In genomic region chr6:43520097-43520496, GRCh38 we compare ENCODE assay signal across 20 cellular contexts. TPM values are rescaled to one million over a fixed set of nuclear protein-coding genes. Genes with fewer than 3 reads are reported as not detected.
"Had no signal": no experiment of that assay in that cellular context is flagged by ENCODE, and none has a peak within 500 bp of the region (broad histone marks: within the 10 kb centered on the region; RNA-seq: fewer than 3 reads in every experiment).

No MANE protein-coding gene starts in this region.

- ATAC-seq: activated CD8-positive, alpha-beta memory T cell treated with anti-CD3 and anti-CD28 coated beads, Interleukin-2, amount 10 ng/mL, durations not matched to agents 7 days and 5 days; activated naive CD4-positive, alpha-beta T cell treated with anti-CD3 and anti-CD28 coated beads, Interleukin-2, amount 50 U/mL, for 72 hours; body of pancreas; effector memory CD8-positive, alpha-beta T cell; heart right ventricle; left lung; stimulated activated naive CD8-positive, alpha-beta T cell treated with anti-CD3 and anti-CD28 coated beads, Interleukin-15, Interleukin-2, amounts not matched to agents 100 U/mL and 50 U/mL, for 24 hours had no signal

- H3K9me3 Mint-ChIP-seq: activated naive CD4-positive, alpha-beta T cell treated with anti-CD3 and anti-CD28 coated beads, Interleukin-2, amount 50 U/mL, for 72 hours; effector memory CD8-positive, alpha-beta T cell had no signal

- H3K27ac ChIP-seq: body of pancreas, esophagus squamous epithelium, heart right ventricle, left lung, prostate gland, right atrium auricular region, vagina, WERI-Rb-1 had no signal

- H3K9me3 ChIP-seq: body of pancreas, esophagus squamous epithelium, heart right ventricle, left lung, prostate gland, right atrium auricular region, vagina had no signal

- H3K27ac Mint-ChIP-seq: effector memory CD8-positive, alpha-beta T cell had no signal

- H3K27me3 Mint-ChIP-seq: activated CD8-positive, alpha-beta memory T cell treated with anti-CD3 and anti-CD28 coated beads, Interleukin-2, amount 10 ng/mL, durations not matched to agents 7 days and 5 days; effector memory CD8-positive, alpha-beta T cell had no signal

- H3K4me3 ChIP-seq: body of pancreas, esophagus squamous epithelium, heart right ventricle, left lung, prostate gland, right atrium auricular region, vagina had no signal

- H3K4me3 Mint-ChIP-seq: activated CD8-positive, alpha-beta memory T cell treated with anti-CD3 and anti-CD28 coated beads, Interleukin-2, amount 10 ng/mL, durations not matched to agents 7 days and 5 days; effector memory CD8-positive, alpha-beta T cell had no signal

- DNase-seq: activated CD4-positive, alpha-beta T cell treated with anti-CD3 and anti-CD28 coated beads, Interleukin-2, amount 50 U/mL, for 48 hours; activated CD8-positive, alpha-beta memory T cell treated with anti-CD3 and anti-CD28 coated beads, Interleukin-2, amount 10 ng/mL, durations not matched to agents 7 days and 5 days; activated effector memory CD4-positive, alpha-beta T cell treated with anti-CD3 and anti-CD28 coated beads, Interleukin-2, amount 50 U/mL, for 16 hours; activated T-cell treated with anti-CD3 and anti-CD28 coated beads, Interleukin-2, amount 50 U/mL, for 1 hour; body of pancreas; caudate nucleus; effector memory CD8-positive, alpha-beta T cell; esophagus squamous epithelium; heart right ventricle; left lung; stimulated activated CD4-positive, alpha-beta T cell treated with anti-CD3 and anti-CD28 coated beads, Interleukin-2, amount 100 ng/mL, for 24 hours; stimulated activated naive CD8-positive, alpha-beta T cell treated with anti-CD3 and anti-CD28 coated beads, Interleukin-15, Interleukin-2, amounts not matched to agents 100 U/mL and 50 U/mL, for 24 hours; trophoblast cell; WERI-Rb-1 had no signal

- H3K27me3 ChIP-seq: body of pancreas, esophagus squamous epithelium, heart right ventricle, left lung, right atrium auricular region, vagina had no signal

RNA-seq across cellular contexts. Expression of gene LRRC73, which starts 10.0 kb away (rescaled TPM):
- total RNA-seq: body of pancreas, kidney epithelial cell, mononuclear cell, vagina had no signal
